ENCODE assay signal across 19 cellular contexts in genomic region chr2:175027755-175028154, GRCh38. TPM values are rescaled to one million over a fixed set of nuclear protein-coding genes. Genes with fewer than 3 reads are reported as not detected.
DNase-seq lines count a peak whose midpoint lies in the region; ATAC-seq, FAIRE-seq and TF ChIP-seq lines count a peak whose summit lies in the region.
"Had no signal": no experiment of that assay in that cellular context is flagged by ENCODE, and none has a peak within 500 bp of the region (broad histone marks: within the 10 kb centered on the region; RNA-seq: fewer than 3 reads in every experiment).

No MANE protein-coding gene starts in this region.

- TF ChIP-seq POLR2A in sigmoid colon (IDR thresholded peaks at IDR 0.05): no peak

- intact Hi-C loops in sigmoid colon (cut with DNase I) (no loop called here), upper lobe of right lung (cut with DNase I) (no loop called here)

- FAIRE-seq in urothelium cell line (lab: Jason Lieb, UNC): no peak
- FAIRE-seq: GM12891, HTR-8/SVneo, pancreas had no signal

- H3K27ac ChIP-seq in sigmoid colon (peak overlapping the region in 3 of 4 donors; percentile 4 to 53 (median 45)), upper lobe of right lung (peak overlapping the region; percentile 53)
- H3K27ac ChIP-seq: 22Rv1, BLaER1, pancreas had no signal

- TF ChIP-seq CTCF in sigmoid colon (IDR thresholded peaks at IDR 0.05): no peak
- TF ChIP-seq CTCF in upper lobe of right lung (IDR thresholded peaks at IDR 0.05): no peak
- no peak for TF ChIP-seq CTCF in GM10266 (IDR thresholded peaks at IDR 0.05; ENCODE audit: control insufficient read depth, insufficient read depth, low read depth, missing control alignments)

- H3K4me3 ChIP-seq in sigmoid colon: no peak overlapping the region
- no peak overlapping the region for H3K4me3 ChIP-seq in upper lobe of right lung
- H3K4me3 ChIP-seq: BLaER1, pancreas had no signal

- H3K4me1 ChIP-seq in sigmoid colon (no peaks in the 10 kb centered on the region), upper lobe of right lung (no peaks in the 10 kb centered on the region)
- H3K4me1 ChIP-seq: BLaER1, pancreas had no signal

- ATAC-seq in left lobe of liver (peak; percentile 18), upper lobe of right lung (no peak)
- ATAC-seq: esophagus mucosa had no signal

- H3K9me3 ChIP-seq in sigmoid colon (no peaks in the 10 kb centered on the region), upper lobe of right lung (no peaks in the 10 kb centered on the region)
- H3K9me3 ChIP-seq: BLaER1, pancreas had no signal

- DNase-seq in DMS79 treated with DMSO at 0.1 percent for 48 hours (lab: John Stamatoyannopoulos, UW) (peak; percentile 46), DMS79 (lab: John Stamatoyannopoulos, UW) (no peak), left lobe of liver (ENCODE audit: low spot score) (no peak), sigmoid colon (no peak), upper lobe of right lung (no peak), NCI-H2227 (lab: John Stamatoyannopoulos, UW; ENCODE audit: unreplicated experiment) (no peak), urothelium cell line (ENCODE audit: low spot score) (no peak), GM10266 (ENCODE audit: extremely low spot score) (no peak)
- DNase-seq: activated CD4-positive, alpha-beta T cell treated with anti-CD3 and anti-CD28 coated beads for 1 hour; head of caudate nucleus; NCI-H1105 treated with DMSO at 0.1 percent for 48 hours; pancreas; Right ventricle myocardium superior; trophoblast cell had no signal

- TF ChIP-seq EP300 in sigmoid colon (IDR thresholded peaks at IDR 0.05): no peak

- WGBS in sigmoid colon, 2 donors: 94 to 95% methylated on average over 3 of the region's 3 CpGs

- H3K36me3 ChIP-seq in sigmoid colon (no peaks in the 10 kb centered on the region), upper lobe of right lung (no peaks in the 10 kb centered on the region)
- H3K36me3 ChIP-seq: BLaER1, pancreas had no signal

- no peaks in the 10 kb centered on the region for H3K27me3 ChIP-seq in sigmoid colon
- H3K27me3 ChIP-seq in upper lobe of right lung: no peaks in the 10 kb centered on the region
- H3K27me3 ChIP-seq: BLaER1, pancreas had no signal

RNA-seq across cellular contexts. Expression of gene CHN1, which starts 22.6 kb away (rescaled TPM):
- total RNA-seq in left lobe of liver: 1.6 TPM
- 10 to 100 TPM; 11.4 to 15.6 (median 12.6) TPM for total RNA-seq in sigmoid colon
- polyA plus RNA-seq in sigmoid colon: 1 to 10 TPM; 2.1 to 5.8 (median 3.6) TPM
- 30.6 TPM for total RNA-seq in upper lobe of right lung
